In the genomic region with DNA sequence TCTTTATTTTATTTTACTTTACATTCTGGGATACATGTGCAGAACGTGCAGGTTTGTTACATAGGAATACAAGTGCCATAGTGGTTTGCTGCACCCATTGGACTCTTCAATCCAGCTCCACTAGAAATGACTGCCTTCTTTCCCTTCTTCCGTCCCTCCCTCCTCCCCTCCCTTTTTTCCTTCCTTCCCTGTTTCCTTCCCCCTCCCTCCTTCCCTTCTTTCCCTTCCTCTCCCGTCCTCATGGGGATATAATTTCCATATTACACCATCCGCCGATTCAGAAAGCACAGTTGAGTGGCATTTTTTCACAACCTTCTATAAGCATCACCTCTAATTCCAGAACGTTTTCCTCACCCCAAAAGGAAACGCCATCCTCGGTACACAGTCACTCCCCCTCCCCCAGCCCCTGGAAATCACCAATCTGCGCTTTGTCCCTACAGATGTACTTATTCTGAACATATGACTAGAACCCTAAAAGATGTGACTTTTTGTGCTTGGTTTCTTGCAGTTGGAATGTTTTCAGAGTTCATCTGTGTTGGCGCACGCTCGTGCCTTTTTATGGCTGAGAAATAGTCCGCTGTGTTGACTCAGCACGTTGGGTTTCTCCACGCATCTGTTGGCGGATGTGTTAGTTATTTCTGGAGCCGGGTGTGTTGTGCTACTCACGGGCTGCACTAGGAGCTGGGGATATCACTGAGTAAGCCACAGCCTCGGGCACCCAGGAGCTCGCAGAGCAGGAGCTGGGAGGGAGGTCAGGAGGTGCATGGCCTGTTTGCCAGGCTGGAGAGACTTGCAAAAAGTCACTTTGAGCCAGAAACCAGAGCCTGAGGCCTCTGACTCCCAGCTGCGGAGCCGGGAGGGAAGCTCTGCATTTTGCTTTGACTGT, we compare ENCODE assay signal across 8 cellular contexts.
DNase-seq lines count a peak whose midpoint lies in the region; ATAC-seq, FAIRE-seq and TF ChIP-seq lines count a peak whose summit lies in the region.

No MANE protein-coding gene starts in this region.

- no peak for ATAC-seq in DND-41 (ENCODE audit: insufficient read depth, low read depth)
- peak in 1 of 2 donors; percentile 58 for ATAC-seq in upper lobe of left lung (ENCODE audit: low FRiP score in 2 of 2)
- ATAC-seq in HG02623 (IDR thresholded peaks at IDR 0.05; ENCODE audit: unreplicated experiment) = no peak

- H3K27ac ChIP-seq in DND-41 (ENCODE audit: low read length) (peak overlapping the region; percentile 37), mesodermal cell (ENCODE audit: low read depth, low read length, severe bottlenecking) (peak overlapping the region; percentile 24), upper lobe of left lung (peak overlapping the region in 3 of 4 donors; percentile 24 to 58 (median 51))

- no peak for FAIRE-seq in GM19239 (lab: Jason Lieb, UNC)

- TF ChIP-seq EP300 in upper lobe of left lung (IDR thresholded peaks at IDR 0.05) = no peak

- H3K27me3 Mint-ChIP-seq in dendritic cell treated with granulocyte-macrophage colony-stimulating factor and Interleukin-4, amounts not matched to agents 40 ng/mL and 50 ng/mL, for 4 days = no peaks in the 10 kb centered on the region

- H3K9me3 ChIP-seq in DND-41 (ENCODE audit: insufficient read depth, low read length, severe bottlenecking) (no peaks in the 10 kb centered on the region), mesodermal cell (ENCODE audit: control insufficient read depth, low read length) (no peaks in the 10 kb centered on the region), upper lobe of left lung (no peaks in the 10 kb centered on the region)

- no peak for DNase-seq in DND-41
- no peak for DNase-seq in upper lobe of left lung
- no peak for DNase-seq in OCI-M1 (lab: John Stamatoyannopoulos, UW)
- no peak for DNase-seq in GM19239 (ENCODE audit: insufficient read length, low spot score)

- H3K36me3 Mint-ChIP-seq in dendritic cell treated with granulocyte-macrophage colony-stimulating factor and Interleukin-4, amounts not matched to agents 40 ng/mL and 50 ng/mL, for 4 days (ENCODE audit: low read depth) = peaks cover 44% of the 10 kb centered on the region

- no peaks in the 10 kb centered on the region for H3K9me3 Mint-ChIP-seq in dendritic cell treated with granulocyte-macrophage colony-stimulating factor and Interleukin-4, amounts not matched to agents 40 ng/mL and 50 ng/mL, for 4 days

- peaks cover 100% of the 10 kb centered on the region for H3K79me2 ChIP-seq in DND-41 (ENCODE audit: insufficient read depth, low read length)

- peaks cover 99% of the 10 kb centered on the region for H4K20me1 ChIP-seq in DND-41 (ENCODE audit: insufficient read depth, low read length)

- TF ChIP-seq CTCF in DND-41 (IDR thresholded peaks at IDR 0.05; ENCODE audit: borderline replicate concordance, extremely low read depth, low read length, poor library complexity, severe bottlenecking) (no peak), upper lobe of left lung (IDR thresholded peaks at IDR 0.05) (no peak)

- H3K4me3 ChIP-seq in DND-41 (ENCODE audit: low read depth in 1 of 2, low read length in 2 of 2) (no peak overlapping the region), mesodermal cell (ENCODE audit: extremely low read depth, insufficient read depth, low read length, poor library complexity, severe bottlenecking) (no peak overlapping the region), upper lobe of left lung (no peak overlapping the region)

- H3K4me2 ChIP-seq in DND-41 (ENCODE audit: insufficient read depth, low read length) = no peak overlapping the region; the same call in 1 of the 2 replicates

- no peak overlapping the region for H3K9ac ChIP-seq in DND-41 (ENCODE audit: low read depth, low read length)

- intact Hi-C loops in dendritic cell treated with granulocyte-macrophage colony-stimulating factor and Interleukin-4, amounts not matched to agents 40 ng/mL and 50 ng/mL, for 4 days (cut with micrococcal nuclease) = no loop called here

- TF ChIP-seq POLR2A in upper lobe of left lung (IDR thresholded peaks at IDR 0.05) = no peak

- 68 to 79% methylated on average over 14 to 19 of the region's 22 CpGs for WGBS in mesodermal cell (ENCODE audit: insufficient coverage in 2 of 2), 2 experiments
- WGBS in upper lobe of left lung, 2 donors = 53 to 58% methylated on average over 16 to 22 of the region's 22 CpGs

- no peak overlapping the region for H2AFZ ChIP-seq in DND-41 (ENCODE audit: low read depth, low read length)

- H3K4me1 Mint-ChIP-seq in dendritic cell treated with granulocyte-macrophage colony-stimulating factor and Interleukin-4, amounts not matched to agents 40 ng/mL and 50 ng/mL, for 4 days (ENCODE audit: low read depth) = peaks cover 80% of the 10 kb centered on the region

- no peak overlapping the region for H3K4me3 Mint-ChIP-seq in dendritic cell treated with granulocyte-macrophage colony-stimulating factor and Interleukin-4, amounts not matched to agents 40 ng/mL and 50 ng/mL, for 4 days

- H3K27me3 ChIP-seq in DND-41 (ENCODE audit: insufficient read depth, low read length, poor library complexity) (no peaks in the 10 kb centered on the region), upper lobe of left lung (no peaks in the 10 kb centered on the region)

- H3K4me1 ChIP-seq in DND-41 (ENCODE audit: insufficient read depth, low read length) (peaks cover 19% of the 10 kb centered on the region), mesodermal cell (ENCODE audit: control insufficient read depth, insufficient read depth, low read length, poor library complexity, severe bottlenecking) (peaks cover 87% of the 10 kb centered on the region), upper lobe of left lung (peaks cover 72 to 83% (median 76%) of the 10 kb centered on the region in 4 donors)

- H3K36me3 ChIP-seq in DND-41 (ENCODE audit: insufficient read depth, low read length) = peaks cover 96% of the 10 kb centered on the region
- peaks cover 41% of the 10 kb centered on the region for H3K36me3 ChIP-seq in mesodermal cell (ENCODE audit: control insufficient read depth, insufficient read depth, low read length)
- H3K36me3 ChIP-seq in upper lobe of left lung = peaks cover 0 to 7% (median 3%) of the 10 kb centered on the region in 4 donors

- H3K27ac Mint-ChIP-seq in dendritic cell treated with granulocyte-macrophage colony-stimulating factor and Interleukin-4, amounts not matched to agents 40 ng/mL and 50 ng/mL, for 4 days = peak overlapping the region; percentile 21

TF ChIP-seq in PFSK-1, 5 proteins besides CTCF, POLR2A, EP300 and RAD21:
- TF ChIP-seq SIN3A (IDR thresholded peaks at IDR 0.05; ENCODE audit: borderline replicate concordance, insufficient read depth, low read length) (no peak), POLR2AphosphoS5 (IDR thresholded peaks at IDR 0.05; ENCODE audit: low read depth, low read length) (no peak), TAF1 (IDR thresholded peaks at IDR 0.05; ENCODE audit: borderline replicate concordance, insufficient read depth, low read length) (no peak), FOXP2 (optimal IDR thresholded peaks at IDR 0.05; ENCODE audit: borderline replicate concordance, extremely low read depth, extremely low read length, insufficient read depth) (peak; percentile 54)
- TF ChIP-seq, protein P1, sequence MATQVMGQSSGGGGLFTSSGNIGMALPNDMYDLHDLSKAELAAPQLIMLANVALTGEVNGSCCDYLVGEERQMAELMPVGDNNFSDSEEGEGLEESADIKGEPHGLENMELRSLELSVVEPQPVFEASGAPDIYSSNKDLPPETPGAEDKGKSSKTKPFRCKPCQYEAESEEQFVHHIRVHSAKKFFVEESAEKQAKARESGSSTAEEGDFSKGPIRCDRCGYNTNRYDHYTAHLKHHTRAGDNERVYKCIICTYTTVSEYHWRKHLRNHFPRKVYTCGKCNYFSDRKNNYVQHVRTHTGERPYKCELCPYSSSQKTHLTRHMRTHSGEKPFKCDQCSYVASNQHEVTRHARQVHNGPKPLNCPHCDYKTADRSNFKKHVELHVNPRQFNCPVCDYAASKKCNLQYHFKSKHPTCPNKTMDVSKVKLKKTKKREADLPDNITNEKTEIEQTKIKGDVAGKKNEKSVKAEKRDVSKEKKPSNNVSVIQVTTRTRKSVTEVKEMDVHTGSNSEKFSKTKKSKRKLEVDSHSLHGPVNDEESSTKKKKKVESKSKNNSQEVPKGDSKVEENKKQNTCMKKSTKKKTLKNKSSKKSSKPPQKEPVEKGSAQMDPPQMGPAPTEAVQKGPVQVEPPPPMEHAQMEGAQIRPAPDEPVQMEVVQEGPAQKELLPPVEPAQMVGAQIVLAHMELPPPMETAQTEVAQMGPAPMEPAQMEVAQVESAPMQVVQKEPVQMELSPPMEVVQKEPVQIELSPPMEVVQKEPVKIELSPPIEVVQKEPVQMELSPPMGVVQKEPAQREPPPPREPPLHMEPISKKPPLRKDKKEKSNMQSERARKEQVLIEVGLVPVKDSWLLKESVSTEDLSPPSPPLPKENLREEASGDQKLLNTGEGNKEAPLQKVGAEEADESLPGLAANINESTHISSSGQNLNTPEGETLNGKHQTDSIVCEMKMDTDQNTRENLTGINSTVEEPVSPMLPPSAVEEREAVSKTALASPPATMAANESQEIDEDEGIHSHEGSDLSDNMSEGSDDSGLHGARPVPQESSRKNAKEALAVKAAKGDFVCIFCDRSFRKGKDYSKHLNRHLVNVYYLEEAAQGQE (IDR thresholded peaks at IDR 0.05; ENCODE audit: insufficient read depth in 1 of 2, low read depth in 2 of 2, low read length in 2 of 2) = peak in 1 of 2 experiments; percentile 48; a peak in 1 of 4 replicates
